1 cellular context compared by ENCODE assay signal in the genomic region with DNA sequence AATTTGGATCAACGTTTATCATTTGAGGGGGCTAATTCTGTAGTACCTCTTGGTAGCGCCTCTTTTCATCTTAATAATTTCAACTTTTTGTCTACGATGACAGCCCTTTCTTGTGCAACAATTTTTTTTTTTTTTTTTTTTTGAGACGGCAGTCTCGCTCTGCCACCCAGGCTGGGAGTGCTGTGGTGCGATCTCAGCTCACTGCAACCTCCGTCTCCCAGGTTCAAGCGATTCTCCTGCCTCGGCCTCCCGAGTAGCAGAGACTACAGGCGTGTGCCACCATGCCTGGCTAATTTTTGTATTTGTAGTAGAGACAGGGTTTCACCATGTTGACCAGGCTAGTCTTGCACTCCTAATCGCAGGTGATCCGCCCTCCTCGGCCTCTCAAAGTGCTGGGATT.
TF ChIP-seq lines count a peak whose summit lies in the region.

No MANE protein-coding gene starts in this region.

TF ChIP-seq in HepG2, 621 proteins besides CTCF, POLR2A, EP300 and RAD21:
- TF ChIP-seq, protein P1, sequence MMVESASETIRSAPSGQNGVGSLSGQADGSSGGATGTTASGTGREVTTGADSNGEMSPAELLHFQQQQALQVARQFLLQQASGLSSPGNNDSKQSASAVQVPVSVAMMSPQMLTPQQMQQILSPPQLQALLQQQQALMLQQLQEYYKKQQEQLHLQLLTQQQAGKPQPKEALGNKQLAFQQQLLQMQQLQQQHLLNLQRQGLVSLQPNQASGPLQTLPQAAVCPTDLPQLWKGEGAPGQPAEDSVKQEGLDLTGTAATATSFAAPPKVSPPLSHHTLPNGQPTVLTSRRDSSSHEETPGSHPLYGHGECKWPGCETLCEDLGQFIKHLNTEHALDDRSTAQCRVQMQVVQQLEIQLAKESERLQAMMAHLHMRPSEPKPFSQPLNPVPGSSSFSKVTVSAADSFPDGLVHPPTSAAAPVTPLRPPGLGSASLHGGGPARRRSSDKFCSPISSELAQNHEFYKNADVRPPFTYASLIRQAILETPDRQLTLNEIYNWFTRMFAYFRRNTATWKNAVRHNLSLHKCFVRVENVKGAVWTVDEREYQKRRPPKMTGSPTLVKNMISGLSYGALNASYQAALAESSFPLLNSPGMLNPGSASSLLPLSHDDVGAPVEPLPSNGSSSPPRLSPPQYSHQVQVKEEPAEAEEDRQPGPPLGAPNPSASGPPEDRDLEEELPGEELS (CRISPR knock-in tag; IDR thresholded peaks at IDR 0.05) = 0 out of 2 replicates have a peak, but pooled peaks have one; percentile 15
- TF ChIP-seq ZFY (CRISPR knock-in tag; IDR thresholded peaks at IDR 0.05) = 0 out of 2 replicates have a peak, but pooled peaks have one; percentile 24
- TF ChIP-seq HDAC1 (CRISPR knock-in tag; IDR thresholded peaks at IDR 0.05) = peak; percentile 3; the same call in 1 of the 2 replicates
- TF ChIP-seq ZMYM3 (CRISPR knock-in tag; IDR thresholded peaks at IDR 0.05) = 0 out of 2 replicates have a peak, but pooled peaks have one; percentile 40
- TF ChIP-seq ZMYM2 (CRISPR knock-in tag; IDR thresholded peaks at IDR 0.05) = 0 out of 2 replicates have a peak, but pooled peaks have one; percentile 48
- 0 out of 2 replicates have a peak, but pooled peaks have one; percentile 1 for TF ChIP-seq ZNF616 (CRISPR knock-in tag; IDR thresholded peaks at IDR 0.05; ENCODE audit: low read depth)
- 0 out of 2 replicates have a peak, but pooled peaks have one; percentile 47 for TF ChIP-seq KLF12 (CRISPR knock-in tag; IDR thresholded peaks at IDR 0.05; ENCODE audit: borderline replicate concordance)
- 0 out of 2 replicates have a peak, but pooled peaks have one; percentile 18 for TF ChIP-seq HDAC2 (CRISPR knock-in tag; IDR thresholded peaks at IDR 0.05)
- TF ChIP-seq KAT7 (CRISPR knock-in tag; IDR thresholded peaks at IDR 0.05; ENCODE audit: borderline replicate concordance) = 0 out of 2 replicates have a peak, but pooled peaks have one; percentile 36
- TF ChIP-seq ZNF460 (CRISPR knock-in tag; IDR thresholded peaks at IDR 0.05; ENCODE audit: borderline replicate concordance) = peak; percentile 90
- peak; percentile 85 for TF ChIP-seq ZNF770 (CRISPR knock-in tag; IDR thresholded peaks at IDR 0.05)
